ENCODE assay signal across 11 cellular contexts in genomic region chr5:124662261-124662781, GRCh38.
DNase-seq lines count a peak whose midpoint lies in the region; ATAC-seq and TF ChIP-seq lines count a peak whose summit lies in the region.
"Had no signal": no experiment of that assay in that cellular context is flagged by ENCODE, and none has a peak within 500 bp of the region (broad histone marks: within the 10 kb centered on the region; RNA-seq: fewer than 3 reads in every experiment).

No MANE protein-coding gene starts in this region.

- H3K4me3 ChIP-seq in Karpas-422 (ENCODE audit: low read length), result no peak overlapping the region
- peak overlapping the region in 1 of 4 donors; percentile 7 for H3K4me3 ChIP-seq in Peyer's patch
- H3K4me3 ChIP-seq in hepatocyte, result no peak overlapping the region
- H3K4me3 ChIP-seq in smooth muscle cell, result no peak overlapping the region
- H3K4me3 ChIP-seq: skin epidermis, testis had no signal

- H3K4me2 ChIP-seq in Karpas-422 (ENCODE audit: low read depth, low read length, poor library complexity, severe bottlenecking) (peak overlapping the region; percentile 36), hepatocyte (peak overlapping the region; percentile 49), smooth muscle cell (peak overlapping the region; percentile 75)

- peaks cover 62% of the 10 kb centered on the region for H3K4me1 ChIP-seq in Karpas-422 (ENCODE audit: low read length)
- peaks cover 0 to 60% (median 0%) of the 10 kb centered on the region in 4 donors for H3K4me1 ChIP-seq in Peyer's patch
- H3K4me1 ChIP-seq in hepatocyte (ENCODE audit: insufficient read depth), result peaks cover 63% of the 10 kb centered on the region
- H3K4me1 ChIP-seq in smooth muscle cell (ENCODE audit: low read depth), result peaks cover 81% of the 10 kb centered on the region

- no peaks in the 10 kb centered on the region for H3K36me3 ChIP-seq in Karpas-422 (ENCODE audit: insufficient read depth, low read length)
- H3K36me3 ChIP-seq in Peyer's patch, result no peaks in the 10 kb centered on the region
- H3K36me3 ChIP-seq in hepatocyte (replicated peaks; ENCODE audit: insufficient read depth, low read depth), result no peaks in the 10 kb centered on the region
- no peaks in the 10 kb centered on the region for H3K36me3 ChIP-seq in smooth muscle cell (ENCODE audit: low read depth)

- ATAC-seq in GM18520 (IDR thresholded peaks at IDR 0.05; ENCODE audit: unreplicated experiment), result no peak
- ATAC-seq: Right ventricle myocardium inferior had no signal

- H2AFZ ChIP-seq in Karpas-422 (ENCODE audit: low read length), result no peak overlapping the region; the same call in 1 of the 2 replicates
- no peak overlapping the region for H2AFZ ChIP-seq in hepatocyte
- H2AFZ ChIP-seq in smooth muscle cell (ENCODE audit: low read depth), result no peak overlapping the region

- DNase-seq in Karpas-422 (peak; percentile 71), Peyer's patch (peak in 2 of 3 donors; percentile 57 to 74), hepatocyte (ENCODE audit: low spot score) (peak; percentile 65), smooth muscle cell (lab: John Stamatoyannopoulos, UW; ENCODE audit: unreplicated experiment) (no peak), T-helper 1 cell (no peak), iPS-NIHi11 (ENCODE audit: low spot score) (no peak)
- DNase-seq: activated naive CD4-positive, alpha-beta T cell treated with Interleukin-2 at 50 U/mL for 16 hours; testis had no signal

- peaks cover 16% of the 10 kb centered on the region for H3F3A ChIP-seq in smooth muscle cell (ENCODE audit: low read depth)

- no peaks in the 10 kb centered on the region for H3K27me3 ChIP-seq in Karpas-422 (ENCODE audit: low read length)
- H3K27me3 ChIP-seq in Peyer's patch, result no peaks in the 10 kb centered on the region
- H3K27me3 ChIP-seq in hepatocyte, result no peaks in the 10 kb centered on the region
- no peaks in the 10 kb centered on the region for H3K27me3 ChIP-seq in smooth muscle cell (ENCODE audit: low read depth)
- H3K27me3 ChIP-seq: testis had no signal

- H3K9me2 ChIP-seq in Karpas-422 (replicated peaks; ENCODE audit: insufficient read depth, low read length) (no peaks in the 10 kb centered on the region), hepatocyte (replicated peaks; ENCODE audit: insufficient read depth) (no peaks in the 10 kb centered on the region)

- TF ChIP-seq POLR2A in Peyer's patch (IDR thresholded peaks at IDR 0.05), result no peak

- H3K79me2 ChIP-seq in Karpas-422 (ENCODE audit: low read length), result no peaks in the 10 kb centered on the region
- H3K79me2 ChIP-seq in hepatocyte, result peaks cover 73% of the 10 kb centered on the region
- H3K79me2 ChIP-seq in smooth muscle cell (ENCODE audit: low read depth), result peaks cover 44% of the 10 kb centered on the region

- H3K9ac ChIP-seq in Karpas-422 (ENCODE audit: low read length) (peak overlapping the region; percentile 36; the same call in 1 of the 2 replicates), smooth muscle cell (ENCODE audit: low read depth) (no peak overlapping the region)

- H3K9me3 ChIP-seq in Karpas-422 (ENCODE audit: low read length), result no peaks in the 10 kb centered on the region
- H3K9me3 ChIP-seq in Peyer's patch, result no peaks in the 10 kb centered on the region
- no peaks in the 10 kb centered on the region for H3K9me3 ChIP-seq in hepatocyte (ENCODE audit: low read depth)
- no peaks in the 10 kb centered on the region for H3K9me3 ChIP-seq in smooth muscle cell (replicated peaks; ENCODE audit: low read depth)
- H3K9me3 ChIP-seq: testis had no signal

- peak overlapping the region; percentile 42; the same call in 1 of the 2 replicates for H3K27ac ChIP-seq in Karpas-422 (ENCODE audit: low read length)
- H3K27ac ChIP-seq in Peyer's patch, result peak overlapping the region in 3 of 4 donors; percentile 15 to 65 (median 26)
- H3K27ac ChIP-seq in hepatocyte, result peak overlapping the region; percentile 83
- peak overlapping the region; percentile 92 for H3K27ac ChIP-seq in smooth muscle cell (ENCODE audit: low read depth)
- H3K27ac ChIP-seq: testis had no signal

- WGBS in hepatocyte (ENCODE audit: low lambda C conversion rate, missing lambda C conversion rate), result 43% methylated on average over 7 of the region's 7 CpGs
- WGBS in smooth muscle cell (ENCODE audit: low lambda C conversion rate), result 57% methylated on average over 7 of the region's 7 CpGs

- TF ChIP-seq CTCF in Peyer's patch (IDR thresholded peaks at IDR 0.05) (peak in 1 of 6 experiments; percentile 7), hepatocyte (IDR thresholded peaks at IDR 0.05; ENCODE audit: poor library complexity) (no peak), smooth muscle cell (IDR thresholded peaks at IDR 0.05; ENCODE audit: borderline replicate concordance, insufficient read depth, poor library complexity, severe bottlenecking) (no peak)

- H4K20me1 ChIP-seq in Karpas-422 (ENCODE audit: insufficient read depth, low read depth, low read length) (no peaks in the 10 kb centered on the region), hepatocyte (ENCODE audit: insufficient read depth, poor library complexity, severe bottlenecking) (peaks cover 7% of the 10 kb centered on the region), smooth muscle cell (ENCODE audit: low read depth) (peaks cover 28% of the 10 kb centered on the region)

Comparison
In these comparisons a context has a peak if more than half of its experiments do, and no peak if none do; other contexts are left out.
1. DNase-seq: peak in Karpas-422 (single experiment), Peyer's patch (2 of 3) and hepatocyte (single experiment); none in smooth muscle cell (single experiment), T-helper 1 cell (0 of 5) and iPS-NIHi11 (single experiment).
2. H3K27ac ChIP-seq: peak in every context shown above with its lines; median percentile 92 in smooth muscle cell; 83 in hepatocyte; 42 in Karpas-422; 26 in Peyer's patch.
3. Peak in every context shown above with its lines, with median percentiles within 50 percentile points of each other: H3K4me2 ChIP-seq.